Comparison of ENCODE assay signal across 17 cellular contexts in genomic region chr2:151106805-151107490, GRCh38.
DNase-seq lines count a peak whose midpoint lies in the region; ATAC-seq and TF ChIP-seq lines count a peak whose summit lies in the region.
"Had no signal": no experiment of that assay in that cellular context is flagged by ENCODE, and none has a peak within 500 bp of the region (broad histone marks: within the 10 kb centered on the region; RNA-seq: fewer than 3 reads in every experiment).

No MANE protein-coding gene starts in this region.

- H3K9me3 ChIP-seq in GM23248 (ENCODE audit: low read depth) = no peaks in the 10 kb centered on the region

- H3K9ac ChIP-seq in GM23248 = no peak overlapping the region

- H3K27ac ChIP-seq in GM23248 = no peak overlapping the region
- H3K27ac ChIP-seq: PC-9 had no signal

- DNase-seq in GM23248 (peak; percentile 45), fibroblast of mammary gland (ENCODE audit: low read depth) (peak; percentile 84), skeletal muscle cell (ENCODE audit: low read depth) (peak; percentile 1), DMS153 treated with DMSO at 0.1 percent for 48 hours (lab: John Stamatoyannopoulos, UW; ENCODE audit: unreplicated experiment) (no peak), GM03348 (ENCODE audit: low spot score) (no peak), OCI-M1 (lab: John Stamatoyannopoulos, UW) (no peak)
- DNase-seq: CD8-positive, alpha-beta T cell; HCEC 1CT; Karpas-422; NCI-H1417 treated with DMSO at 0.1 percent for 48 hours; NCI-H2029 treated with DMSO at 0.1 percent for 48 hours; NCI-H2227 treated with DMSO at 0.1 percent for 48 hours; NCI-H526 treated with DMSO at 0.1 percent for 48 hours; Right ventricle myocardium superior had no signal

- H2AFZ ChIP-seq in GM23248 = no peak overlapping the region
- H2AFZ ChIP-seq: PC-9 had no signal

- H3K4me1 ChIP-seq in GM23248 (ENCODE audit: insufficient read depth) = peaks cover 8% of the 10 kb centered on the region; the same call in 1 of the 2 replicates

- H3K4me3 ChIP-seq in GM23248 (no peak overlapping the region), fibroblast of mammary gland (ENCODE audit: control insufficient read depth, low read depth, low read length) (no peak overlapping the region), skeletal muscle cell (ENCODE audit: low read depth, low read length) (no peak overlapping the region)
- H3K4me3 ChIP-seq: GM12878, PC-9 had no signal

- H3K36me3 ChIP-seq in GM23248 (ENCODE audit: low read depth) = no peaks in the 10 kb centered on the region

- no peak overlapping the region for H3K4me2 ChIP-seq in GM23248 (ENCODE audit: unreplicated experiment)
- H3K4me2 ChIP-seq: PC-9 had no signal

- H3F3A ChIP-seq in GM23248 (ENCODE audit: insufficient read depth) = peaks cover 14% of the 10 kb centered on the region

- no peaks in the 10 kb centered on the region for H3K79me2 ChIP-seq in GM23248 (ENCODE audit: insufficient read depth)

- 93 to 95% methylated on average over 3 of the region's 3 CpGs for WGBS in GM23248 (ENCODE audit: low coverage in 1 of 2, low lambda C conversion rate in 2 of 2, missing lambda C conversion rate in 2 of 2), 2 experiments

- peak; percentile 30; the same call in 2 of the 3 replicates for ATAC-seq in SK-N-SH treated with all-trans-retinoic acid at 6 μM for 48 hours
- ATAC-seq: CD8-positive, alpha-beta T cell; GM12878 had no signal

- H4K20me1 ChIP-seq in GM23248 (ENCODE audit: insufficient read depth) = no peaks in the 10 kb centered on the region

- in situ Hi-C loops in GM23248 (cut with MboI) = no loop called here

- H3K27me3 ChIP-seq in GM23248 (replicated peaks; ENCODE audit: insufficient read depth) = no peaks in the 10 kb centered on the region

- no peak for TF ChIP-seq CTCF in fibroblast of mammary gland (conservative IDR thresholded peaks at IDR 0.05; ENCODE audit: control insufficient read depth, insufficient read depth, low read depth, low read length)

- H3K9me2 ChIP-seq in GM23248 (ENCODE audit: insufficient read depth) = no peaks in the 10 kb centered on the region

TF ChIP-seq in SK-N-SH treated with all-trans-retinoic acid at 6 μM for 48 hours, 23 proteins besides CTCF, POLR2A, EP300 and RAD21:
- TF ChIP-seq OSR1 (CRISPR knock-in tag; IDR thresholded peaks at IDR 0.05) (no peak), SNAI2 (CRISPR knock-in tag; IDR thresholded peaks at IDR 0.05) (no peak), RARB (CRISPR knock-in tag; IDR thresholded peaks at IDR 0.05) (no peak), ZNF565 (CRISPR knock-in tag; conservative IDR thresholded peaks at IDR 0.05; ENCODE audit: low read depth) (no peak), BACH2 (CRISPR knock-in tag; IDR thresholded peaks at IDR 0.05; ENCODE audit: borderline replicate concordance) (no peak), ISL1 (CRISPR knock-in tag; IDR thresholded peaks at IDR 0.05) (no peak), ZFP3 (CRISPR knock-in tag; IDR thresholded peaks at IDR 0.05) (no peak), ZC3H10 (CRISPR knock-in tag; IDR thresholded peaks at IDR 0.05) (no peak), CSDC2 (CRISPR knock-in tag; IDR thresholded peaks at IDR 0.05) (no peak), ARNTL (CRISPR knock-in tag; IDR thresholded peaks at IDR 0.05; ENCODE audit: borderline replicate concordance, low read depth) (no peak), GLIS3 (CRISPR knock-in tag; IDR thresholded peaks at IDR 0.05) (no peak), ZFP30 (CRISPR knock-in tag; IDR thresholded peaks at IDR 0.05) (no peak), CREB5 (CRISPR knock-in tag; IDR thresholded peaks at IDR 0.05; ENCODE audit: low read depth) (no peak)
- TF ChIP-seq, protein P1, sequence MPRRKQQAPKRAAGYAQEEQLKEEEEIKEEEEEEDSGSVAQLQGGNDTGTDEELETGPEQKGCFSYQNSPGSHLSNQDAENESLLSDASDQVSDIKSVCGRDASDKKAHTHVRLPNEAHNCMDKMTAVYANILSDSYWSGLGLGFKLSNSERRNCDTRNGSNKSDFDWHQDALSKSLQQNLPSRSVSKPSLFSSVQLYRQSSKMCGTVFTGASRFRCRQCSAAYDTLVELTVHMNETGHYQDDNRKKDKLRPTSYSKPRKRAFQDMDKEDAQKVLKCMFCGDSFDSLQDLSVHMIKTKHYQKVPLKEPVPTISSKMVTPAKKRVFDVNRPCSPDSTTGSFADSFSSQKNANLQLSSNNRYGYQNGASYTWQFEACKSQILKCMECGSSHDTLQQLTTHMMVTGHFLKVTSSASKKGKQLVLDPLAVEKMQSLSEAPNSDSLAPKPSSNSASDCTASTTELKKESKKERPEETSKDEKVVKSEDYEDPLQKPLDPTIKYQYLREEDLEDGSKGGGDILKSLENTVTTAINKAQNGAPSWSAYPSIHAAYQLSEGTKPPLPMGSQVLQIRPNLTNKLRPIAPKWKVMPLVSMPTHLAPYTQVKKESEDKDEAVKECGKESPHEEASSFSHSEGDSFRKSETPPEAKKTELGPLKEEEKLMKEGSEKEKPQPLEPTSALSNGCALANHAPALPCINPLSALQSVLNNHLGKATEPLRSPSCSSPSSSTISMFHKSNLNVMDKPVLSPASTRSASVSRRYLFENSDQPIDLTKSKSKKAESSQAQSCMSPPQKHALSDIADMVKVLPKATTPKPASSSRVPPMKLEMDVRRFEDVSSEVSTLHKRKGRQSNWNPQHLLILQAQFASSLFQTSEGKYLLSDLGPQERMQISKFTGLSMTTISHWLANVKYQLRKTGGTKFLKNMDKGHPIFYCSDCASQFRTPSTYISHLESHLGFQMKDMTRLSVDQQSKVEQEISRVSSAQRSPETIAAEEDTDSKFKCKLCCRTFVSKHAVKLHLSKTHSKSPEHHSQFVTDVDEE (CRISPR knock-in tag; IDR thresholded peaks at IDR 0.05) = no peak
- TF ChIP-seq, protein P2, sequence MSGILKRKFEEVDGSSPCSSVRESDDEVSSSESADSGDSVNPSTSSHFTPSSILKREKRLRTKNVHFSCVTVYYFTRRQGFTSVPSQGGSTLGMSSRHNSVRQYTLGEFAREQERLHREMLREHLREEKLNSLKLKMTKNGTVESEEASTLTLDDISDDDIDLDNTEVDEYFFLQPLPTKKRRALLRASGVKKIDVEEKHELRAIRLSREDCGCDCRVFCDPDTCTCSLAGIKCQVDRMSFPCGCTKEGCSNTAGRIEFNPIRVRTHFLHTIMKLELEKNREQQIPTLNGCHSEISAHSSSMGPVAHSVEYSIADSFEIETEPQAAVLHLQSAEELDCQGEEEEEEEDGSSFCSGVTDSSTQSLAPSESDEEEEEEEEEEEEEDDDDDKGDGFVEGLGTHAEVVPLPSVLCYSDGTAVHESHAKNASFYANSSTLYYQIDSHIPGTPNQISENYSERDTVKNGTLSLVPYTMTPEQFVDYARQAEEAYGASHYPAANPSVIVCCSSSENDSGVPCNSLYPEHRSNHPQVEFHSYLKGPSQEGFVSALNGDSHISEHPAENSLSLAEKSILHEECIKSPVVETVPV (CRISPR knock-in tag; IDR thresholded peaks at IDR 0.05) = no peak

Comparison
In these comparisons a context has a peak if more than half of its experiments do, and no peak if none do; other contexts are left out.
1. DNase-seq: peak in GM23248 (single experiment), fibroblast of mammary gland (single experiment) and skeletal muscle cell (single experiment); none in DMS153 treated with DMSO at 0.1 percent for 48 hours (single experiment), GM03348 (single experiment) and OCI-M1 (single experiment).